In the genomic region with DNA sequence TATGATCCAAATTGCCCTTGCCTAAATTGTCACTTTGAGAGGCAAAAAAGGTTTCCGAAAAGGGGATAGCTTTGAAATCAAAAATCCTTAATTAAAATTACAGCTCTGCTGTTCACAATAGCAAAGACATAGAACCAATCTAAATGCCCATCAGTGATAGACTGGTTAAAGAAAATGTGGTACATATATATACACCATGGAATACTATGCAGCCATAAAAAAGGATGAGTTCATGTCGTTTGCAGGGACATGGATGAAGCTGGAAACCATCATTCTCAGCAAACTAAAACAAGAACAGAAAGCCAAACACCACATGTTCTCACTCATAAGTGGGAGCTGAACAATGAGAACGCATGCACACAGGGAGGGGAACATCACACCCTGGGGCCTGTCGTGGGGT, we compare ENCODE assay signal across 5 cellular contexts. TPM values are rescaled to one million over a fixed set of nuclear protein-coding genes. Genes with fewer than 3 reads are reported as not detected.
"Had no signal": no experiment of that assay in that cellular context is flagged by ENCODE, and none has a peak within 500 bp of the region (broad histone marks: within the 10 kb centered on the region; RNA-seq: fewer than 3 reads in every experiment).

No MANE protein-coding gene starts in this region.

RNA-seq across cellular contexts. Expression of a gene that starts 1.9 kb away (rescaled TPM):
- total RNA-seq: activated B cell treated with CpG ODN at 0.5 μM for 24 hours; activated CD4-positive, alpha-beta memory T cell treated with anti-CD3 and anti-CD28 coated beads, Interleukin-2, amount 10 ng/mL, durations not matched to agents 7 days and 5 days; activated CD4-positive, alpha-beta T cell treated with anti-CD3 and anti-CD28 coated beads, Interleukin-2, amount 10 ng/mL, durations not matched to agents 7 days and 5 days; activated CD8-positive, alpha-beta memory T cell treated with anti-CD3 and anti-CD28 coated beads, Interleukin-2, amount 10 ng/mL, durations not matched to agents 7 days and 5 days; activated CD8-positive, alpha-beta T cell treated with anti-CD3 and anti-CD28 coated beads, Interleukin-2, amount 10 ng/mL, durations not matched to agents 7 days and 5 days had no signal
